11 cellular contexts compared by ENCODE assay signal in genomic region chr2:106183093-106183837, GRCh38. TPM values are rescaled to one million over a fixed set of nuclear protein-coding genes. Genes with fewer than 3 reads are reported as not detected.
DNase-seq lines count a peak whose midpoint lies in the region; ATAC-seq, FAIRE-seq and TF ChIP-seq lines count a peak whose summit lies in the region.
"Had no signal": no experiment of that assay in that cellular context is flagged by ENCODE, and none has a peak within 500 bp of the region (broad histone marks: within the 10 kb centered on the region; RNA-seq: fewer than 3 reads in every experiment).

No MANE protein-coding gene starts in this region.

- SMC1A ChIA-PET in GM12878 (lab: Charles Lee; ENCODE audit: uncharacterized antibody, unreplicated experiment): interaction anchor here (1.3 to 2.4 kb wide), 3 partner anchors 10 to 56 kb away, joined by 3 to 8 read pairs (median 4); no protein-coding TSS in a partner anchor

- H3K4me3 ChIP-seq in GM12878: peak overlapping the region; percentile 42; the same call in 1 of the 2 replicates
- peak overlapping the region in 1 of 2 donors; percentile 28 for H3K4me3 ChIP-seq in muscle layer of duodenum (ENCODE audit: low read depth in 1 of 2, low read length in 2 of 2)
- no peak overlapping the region for H3K4me3 ChIP-seq in upper lobe of right lung
- no peak overlapping the region for H3K4me3 ChIP-seq in trophoblast cell (ENCODE audit: low read depth, low read length)
- no peak overlapping the region for H3K4me3 ChIP-seq in MG63
- H3K4me3 ChIP-seq: A549 had no signal

- ATAC-seq in activated naive CD4-positive, alpha-beta T cell treated with anti-CD3 and anti-CD28 coated beads, Interleukin-2, amount 50 U/mL, for 72 hours: no peak
- peak; percentile 31 for ATAC-seq in GM12878
- ATAC-seq in upper lobe of right lung: peak; percentile 23
- ATAC-seq in HG03097 (IDR thresholded peaks at IDR 0.05; ENCODE audit: low FRiP score, unreplicated experiment): no peak
- ATAC-seq: A549 had no signal

- TF ChIP-seq RAD21 in GM12878 (IDR thresholded peaks at IDR 0.05; ENCODE audit: insufficient read depth, low read depth, low read length): no peak

- H3K4me1 ChIP-seq in GM12878 (ENCODE audit: control insufficient read depth, insufficient read depth, low read length) (peaks cover under 1% of the 10 kb centered on the region), muscle layer of duodenum (ENCODE audit: control insufficient read depth in 1 of 2, insufficient read depth in 2 of 2, low read length in 2 of 2) (peaks cover 0 to 10% of the 10 kb centered on the region in 2 donors), upper lobe of right lung (peaks cover 4% of the 10 kb centered on the region), trophoblast cell (ENCODE audit: control insufficient read depth in 1 of 2, insufficient read depth in 2 of 2, low read length in 2 of 2) (no peaks in the 10 kb centered on the region)

- no peak overlapping the region for H2BK5ac ChIP-seq in trophoblast cell (ENCODE audit: low read depth, low read length, poor library complexity)

- TF ChIP-seq EP300 in GM12878 (IDR thresholded peaks at IDR 0.05; ENCODE audit: borderline replicate concordance in 1 of 2, control insufficient read depth in 1 of 2, low read depth in 2 of 2, low read length in 2 of 2): no peak

- H3K9ac ChIP-seq in GM12878 (ENCODE audit: control insufficient read depth, insufficient read depth, low read length): no peak overlapping the region
- no peak overlapping the region for H3K9ac ChIP-seq in trophoblast cell (ENCODE audit: low read length)

- POLR2A ChIA-PET in GM12878 (lab: Charles Lee): no interaction called here

- BruUV-seq in GM12878 (replicated peaks; lab: Mats Ljungman, UMichigan): no TSS peak

- H3K9me3 ChIP-seq in GM12878 (replicated peaks; ENCODE audit: control insufficient read depth, insufficient read depth, low read length): no peaks in the 10 kb centered on the region
- H3K9me3 ChIP-seq in muscle layer of duodenum (ENCODE audit: control insufficient read depth in 1 of 2, low read length in 2 of 2): no peaks in the 10 kb centered on the region
- no peaks in the 10 kb centered on the region for H3K9me3 ChIP-seq in upper lobe of right lung
- no peaks in the 10 kb centered on the region for H3K9me3 ChIP-seq in trophoblast cell (ENCODE audit: insufficient read depth, low read depth, low read length)
- H3K9me3 ChIP-seq in MG63: no peaks in the 10 kb centered on the region
- H3K9me3 ChIP-seq: A549 had no signal

- no peaks in the 10 kb centered on the region for H3K9me3 Mint-ChIP-seq in activated naive CD4-positive, alpha-beta T cell treated with anti-CD3 and anti-CD28 coated beads, Interleukin-2, amount 50 U/mL, for 24 hours
- H3K9me3 Mint-ChIP-seq in activated naive CD4-positive, alpha-beta T cell treated with anti-CD3 and anti-CD28 coated beads, Interleukin-2, amount 50 U/mL, for 72 hours: no peaks in the 10 kb centered on the region

- TF ChIP-seq POLR2A in GM12878 (IDR thresholded peaks at IDR 0.05; ENCODE audit: low read depth, low read length): no peak

- no peaks in the 10 kb centered on the region for H3K27me3 Mint-ChIP-seq in activated naive CD4-positive, alpha-beta T cell treated with anti-CD3 and anti-CD28 coated beads, Interleukin-2, amount 50 U/mL, for 24 hours

- CTCF ChIA-PET in GM12878 (lab: Yijun Ruan, JAX): interaction anchor here (1.0 kb wide), 1 partner anchor 10 kb away, joined by 4 read pairs; no protein-coding TSS in a partner anchor

- RAD21 ChIA-PET in GM12878 (lab: Charles Lee; ENCODE audit: unreplicated experiment): interaction anchor here (0.6 kb wide), 1 partner anchor 11 kb away, joined by 3 read pairs; the partner anchor contains the start of gene UXS1

- H2AFZ ChIP-seq in GM12878 (ENCODE audit: control insufficient read depth, low read depth, low read length) (peak overlapping the region; percentile 43; the same call in 1 of the 2 replicates), trophoblast cell (ENCODE audit: insufficient read depth, low read length, poor library complexity) (no peak overlapping the region)

- no peak overlapping the region for H2AK5ac ChIP-seq in trophoblast cell (ENCODE audit: low read length)

- H3K4ac ChIP-seq in trophoblast cell (ENCODE audit: low read depth, low read length): no peak overlapping the region

- in situ Hi-C loops in GM12878 (cut with MboI): loop anchor here (10.0 kb wide), 1 partner anchor 838 kb away; no protein-coding TSS in a partner anchor

- 31% methylated on average over 3 of the region's 3 CpGs for WGBS in GM12878 (ENCODE audit: insufficient coverage, insufficient replicate concordance, low lambda C conversion rate, missing lambda C conversion rate)
- no CpG with 5 or more reads among the region's 3 CpGs for WGBS in trophoblast cell (ENCODE audit: extremely low coverage, insufficient coverage, insufficient read length)

- peaks cover 88% of the 10 kb centered on the region for H3K4me1 Mint-ChIP-seq in activated naive CD4-positive, alpha-beta T cell treated with anti-CD3 and anti-CD28 coated beads, Interleukin-2, amount 50 U/mL, for 24 hours

- H3K4me2 ChIP-seq in GM12878 (ENCODE audit: control insufficient read depth, insufficient read depth) (peak overlapping the region; percentile 51), trophoblast cell (ENCODE audit: low read length) (no peak overlapping the region)
- H3K4me2 ChIP-seq: A549 had no signal

- no peak overlapping the region for H4K8ac ChIP-seq in trophoblast cell (ENCODE audit: low read depth, low read length)

- peaks cover 8% of the 10 kb centered on the region for H3K36me3 Mint-ChIP-seq in activated naive CD4-positive, alpha-beta T cell treated with anti-CD3 and anti-CD28 coated beads, Interleukin-2, amount 50 U/mL, for 24 hours
- peaks cover 0 to 17% of the 10 kb centered on the region in 2 donors for H3K36me3 Mint-ChIP-seq in activated naive CD4-positive, alpha-beta T cell treated with anti-CD3 and anti-CD28 coated beads, Interleukin-2, amount 50 U/mL, for 72 hours

- no peaks in the 10 kb centered on the region for H4K20me1 ChIP-seq in GM12878 (ENCODE audit: control insufficient read depth, insufficient read depth)

- no peak for DNase-seq in activated naive CD4-positive, alpha-beta T cell treated with anti-CD3 and anti-CD28 coated beads, Interleukin-2, amount 50 U/mL, for 72 hours (ENCODE audit: low spot score in 2 of 2)
- DNase-seq in GM12878 (ENCODE audit: low read depth, low spot score) (no peak), upper lobe of right lung (no peak), trophoblast cell (no peak), MG63 (no peak)
- DNase-seq: activated CD4-positive, alpha-beta T cell treated with anti-CD3 and anti-CD28 coated beads, Interleukin-2, amount 50 U/mL, for 1 hour; activated effector memory CD4-positive, alpha-beta T cell treated with Interleukin-2 at 50 U/mL for 16 hours had no signal

- H3K27me3 ChIP-seq in GM12878 (replicated peaks in 1 of 2; ENCODE audit: control insufficient read depth in 2 of 2, insufficient read depth in 2 of 2, low read length in 1 of 2): no peaks in the 10 kb centered on the region
- no peaks in the 10 kb centered on the region for H3K27me3 ChIP-seq in muscle layer of duodenum (ENCODE audit: low read depth, low read length)
- no peaks in the 10 kb centered on the region for H3K27me3 ChIP-seq in upper lobe of right lung
- H3K27me3 ChIP-seq in trophoblast cell (ENCODE audit: insufficient read depth, low read length): no peaks in the 10 kb centered on the region
- no peaks in the 10 kb centered on the region for H3K27me3 ChIP-seq in MG63

- H4K12ac ChIP-seq in trophoblast cell (ENCODE audit: low read depth, low read length): no peak overlapping the region

- H2BK12ac ChIP-seq in trophoblast cell (ENCODE audit: low read length): no peak overlapping the region

- no peak overlapping the region for H3K14ac ChIP-seq in trophoblast cell (ENCODE audit: low read length)

- H3K18ac ChIP-seq in trophoblast cell (ENCODE audit: low read length): no peak overlapping the region

- peak overlapping the region; percentile 12 for H3K4me3 Mint-ChIP-seq in activated naive CD4-positive, alpha-beta T cell treated with anti-CD3 and anti-CD28 coated beads, Interleukin-2, amount 50 U/mL, for 24 hours

- H3K79me2 ChIP-seq in GM12878 (ENCODE audit: control insufficient read depth, insufficient read depth, low read length) (peaks cover 39% of the 10 kb centered on the region), trophoblast cell (ENCODE audit: control insufficient read depth, insufficient read depth, low read length, poor library complexity) (peaks cover 4% of the 10 kb centered on the region)

- H3K36me3 ChIP-seq in GM12878 (ENCODE audit: control insufficient read depth in 2 of 2, insufficient read depth in 2 of 2, low read length in 1 of 2) (peaks cover 0 to 1% of the 10 kb centered on the region in 2 experiments; a peak in 1 of 4 replicates), muscle layer of duodenum (ENCODE audit: control insufficient read depth in 1 of 2, insufficient read depth in 2 of 2, low read length in 2 of 2) (no peaks in the 10 kb centered on the region), upper lobe of right lung (no peaks in the 10 kb centered on the region), trophoblast cell (ENCODE audit: control insufficient read depth in 1 of 2, insufficient read depth in 2 of 2, low read length in 2 of 2) (no peaks in the 10 kb centered on the region), MG63 (no peaks in the 10 kb centered on the region)

- no peaks in the 10 kb centered on the region for H3K79me1 ChIP-seq in trophoblast cell (ENCODE audit: low read length)

- no peak overlapping the region for H2BK120ac ChIP-seq in trophoblast cell (ENCODE audit: insufficient read depth, low read length, poor library complexity)

- H4K91ac ChIP-seq in trophoblast cell (ENCODE audit: low read depth, low read length): no peak overlapping the region

- no peak for TF ChIP-seq CTCF in GM12878 (IDR thresholded peaks at IDR 0.05 in 2 of 3, conservative IDR thresholded peaks at IDR 0.05 in 1 of 3; ENCODE audit: control insufficient read depth in 2 of 3, extremely low read depth in 1 of 3, insufficient read depth in 1 of 3, low read depth in 3 of 3, low read length in 3 of 3)
- TF ChIP-seq CTCF in upper lobe of right lung (IDR thresholded peaks at IDR 0.05): no peak

- no peak overlapping the region for H3K23ac ChIP-seq in trophoblast cell (ENCODE audit: low read length)

- peak overlapping the region; percentile 63 for H3K27ac Mint-ChIP-seq in activated naive CD4-positive, alpha-beta T cell treated with anti-CD3 and anti-CD28 coated beads, Interleukin-2, amount 50 U/mL, for 24 hours
- no peak overlapping the region for H3K27ac Mint-ChIP-seq in activated naive CD4-positive, alpha-beta T cell treated with anti-CD3 and anti-CD28 coated beads, Interleukin-2, amount 50 U/mL, for 72 hours

- H3K27ac ChIP-seq in GM12878 (ENCODE audit: control insufficient read depth, insufficient read depth) (peak overlapping the region; percentile 30; the same call in 1 of the 2 replicates), muscle layer of duodenum (ENCODE audit: low read length) (peak overlapping the region; percentile 18), upper lobe of right lung (peak overlapping the region; percentile 25), trophoblast cell (ENCODE audit: low read depth, low read length) (no peak overlapping the region)
- H3K27ac ChIP-seq: A549 had no signal

- FAIRE-seq in GM12878 (lab: Jason Lieb, UNC): no peak
- FAIRE-seq: A549 had no signal

- intact Hi-C loops in GM12878 (cut with micrococcal nuclease; ENCODE audit: unreplicated experiment) (no loop called here), upper lobe of right lung (cut with DNase I) (no loop called here)

RNA-seq across cellular contexts. Expression of gene UXS1, which starts 10.8 kb away (rescaled TPM):
- total RNA-seq in activated naive CD4-positive, alpha-beta T cell treated with anti-CD3 and anti-CD28 coated beads, Interleukin-2, amount 50 U/mL, for 72 hours: 10 to 100 TPM; 37.0 to 59.5 TPM
- total RNA-seq in GM12878 (2013; cell fraction: nucleolus; rRNA removed): 59.8 and 62.8 TPM in 2 replicates
- 14.6 and 18.0 TPM in 2 replicates for total RNA-seq in GM12878 (2014; rRNA removed)
- total RNA-seq in GM12878 (2014; rRNA removed; fragmentation: Illumina TruSeq; extraction: Trizol): 13.2 and 13.6 TPM in 2 replicates
- 22.9 and 25.4 TPM in 2 replicates for total RNA-seq in GM12878 (2021)
- polyA plus RNA-seq in GM12878 (2011; ENCODE audit: low read depth): 10.8 TPM
- 18.4 and 24.0 TPM in 2 replicates for polyA plus RNA-seq in GM12878 (2011; rRNA removed)
- polyA plus RNA-seq in GM12878 (2011; cell fraction: cytosol; rRNA removed): 17.3 and 24.1 TPM in 2 replicates
- 32.5 and 36.5 TPM in 2 replicates for polyA plus RNA-seq in GM12878 (2011; cell fraction: nucleus; rRNA removed)
- polyA plus RNA-seq in GM12878 (2012): 15.7 and 17.2 TPM in 2 replicates
- 25.4 and 33.4 TPM in 2 replicates for polyA plus RNA-seq in GM12878 (2014; fragmentation: Illumina TruSeq; extraction: Trizol)
- 10 to 100 TPM in 1 of 2 experiments, 1 to 10 TPM in 1; 6.0 to 10.5 TPM for polyA plus RNA-seq in GM12878 (2014; fragmentation: Nextera tagmentation; extraction: Ambion mirVana)
- polyA plus RNA-seq in GM12878 (2014; rRNA removed): 21.2 and 25.2 TPM in 2 replicates
- polyA plus RNA-seq in GM12878 (2016; fragmentation: Nextera tagmentation; extraction: Ambion mirVana): 10 to 100 TPM; 24.0 to 24.9 TPM
- polyA minus RNA-seq in GM12878 (2011; rRNA and poly(A)+ RNA removed): 35.3 and 52.3 TPM in 2 replicates
- polyA minus RNA-seq in GM12878 (2011; cell fraction: cytosol; rRNA and poly(A)+ RNA removed): 10.4 and 13.9 TPM in 2 replicates
- 27.9 and 39.3 TPM in 2 replicates for polyA minus RNA-seq in GM12878 (2011; cell fraction: nucleus; rRNA and poly(A)+ RNA removed)
- total RNA-seq in upper lobe of right lung: 64.8 TPM
- 49.0 and 50.2 TPM in 2 replicates for polyA plus RNA-seq in trophoblast cell (2013)
- 18.9 and 21.8 TPM in 2 replicates for total RNA-seq in MG63 (2014; rRNA removed; shearing (Covaris generic); ENCODE audit: low replicate concordance)

Comparison
In these comparisons a context has a peak if more than half of its experiments do, and no peak if none do; other contexts are left out.
1. ATAC-seq: peak in GM12878 (single experiment) and upper lobe of right lung (single experiment); none in activated naive CD4-positive, alpha-beta T cell treated with anti-CD3 and anti-CD28 coated beads, Interleukin-2, amount 50 U/mL, for 72 hours (0 of 2) and HG03097 (single experiment).